11 cellular contexts compared by ENCODE assay signal in genomic region chr3:24154003-24154695, GRCh38.
DNase-seq lines count a peak whose midpoint lies in the region; ATAC-seq lines count a peak whose summit lies in the region.
"Had no signal": no experiment of that assay in that cellular context is flagged by ENCODE, and none has a peak within 500 bp of the region (broad histone marks: within the 10 kb centered on the region; RNA-seq: fewer than 3 reads in every experiment).

No MANE protein-coding gene starts in this region.

- peaks cover 8% of the 10 kb centered on the region for H3K4me1 ChIP-seq in adipocyte (ENCODE audit: control insufficient read depth, insufficient read depth, low read length)

- no peaks in the 10 kb centered on the region for H3K9me3 ChIP-seq in adipocyte (ENCODE audit: control insufficient read depth, low read length)

- intact Hi-C loops in head of caudate nucleus (cut with DNase I): no loop called here

- H3K27me3 ChIP-seq in adipocyte (replicated peaks; ENCODE audit: control insufficient read depth, insufficient read depth, low read length): no peaks in the 10 kb centered on the region

- H3K4me3 ChIP-seq in adipocyte (ENCODE audit: low read length): no peak overlapping the region

- ATAC-seq in GM18511 (IDR thresholded peaks at IDR 0.05; ENCODE audit: unreplicated experiment) (peak; percentile 82), GM21381 (IDR thresholded peaks at IDR 0.05; ENCODE audit: unreplicated experiment) (peak; percentile 82), HG03060 (IDR thresholded peaks at IDR 0.05; ENCODE audit: low read depth, unreplicated experiment) (peak; percentile 84)

- H3K36me3 ChIP-seq in adipocyte (ENCODE audit: control insufficient read depth, insufficient read depth, low read length, severe bottlenecking): no peaks in the 10 kb centered on the region

- DNase-seq in adipocyte (ENCODE audit: low read depth): peak; percentile 33
- DNase-seq in COR-L47 (lab: John Stamatoyannopoulos, UW): no peak
- DNase-seq in head of caudate nucleus: no peak
- DNase-seq in EL: no peak
- DNase-seq in GOT3 (lab: John Stamatoyannopoulos, UW): no peak
- DNase-seq: Calu3, NCI-H2029 treated with DMSO at 0.1 percent for 48 hours, SW 1271 had no signal

- no peak overlapping the region for H3K9ac ChIP-seq in adipocyte (ENCODE audit: low read length)
